In the genomic region with DNA sequence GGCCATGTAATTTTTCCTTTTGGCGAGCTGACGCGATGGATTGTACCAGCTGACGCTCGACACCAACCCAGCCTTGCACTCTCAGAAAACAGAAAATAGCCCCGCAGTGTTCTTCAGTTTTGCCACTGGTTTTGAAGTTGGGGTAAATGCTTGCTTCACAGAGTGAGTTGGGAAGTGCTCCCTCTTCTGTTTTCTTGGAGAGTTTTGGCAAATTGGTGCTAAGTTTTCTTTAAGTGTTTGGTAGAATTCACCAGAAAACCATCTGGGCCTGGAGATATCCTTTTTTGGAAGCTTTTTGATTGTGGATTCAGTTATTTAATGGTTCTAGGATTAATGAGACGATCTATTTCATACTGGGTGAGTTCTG, we compare ENCODE assay signal across 15 cellular contexts.
DNase-seq lines count a peak whose midpoint lies in the region; ATAC-seq and TF ChIP-seq lines count a peak whose summit lies in the region.
"Had no signal": no experiment of that assay in that cellular context is flagged by ENCODE, and none has a peak within 500 bp of the region (broad histone marks: within the 10 kb centered on the region; RNA-seq: fewer than 3 reads in every experiment).

No MANE protein-coding gene starts in this region.

- DNase-seq in AG08395 (ENCODE audit: low spot score) (peak; percentile 66), NB4 (ENCODE audit: low read depth) (peak; percentile 77), fibroblast of villous mesenchyme (ENCODE audit: low read depth) (no peak), WERI-Rb-1 (no peak), NOMO-1 (lab: John Stamatoyannopoulos, UW; ENCODE audit: unreplicated experiment in 2 of 2) (no peak)
- DNase-seq in CD4-positive, CD25-positive, alpha-beta regulatory T cell, result no peak
- no peak for DNase-seq in stimulated activated CD4-positive, alpha-beta T cell treated with anti-CD3 and anti-CD28 coated beads, Interleukin-12 subunit alpha, Interleukin-12 subunit beta, amount 100 ng/mL, for 4 hours
- DNase-seq: GF-D8, glutamatergic neuron, islet precursor cell, NCI-H1930, NCI-H526 had no signal

- peaks cover 25% of the 10 kb centered on the region for H3K36me3 ChIP-seq in CD4-positive, CD25-positive, alpha-beta regulatory T cell (ENCODE audit: control insufficient read depth, insufficient read depth, low read length)
- no peaks in the 10 kb centered on the region for H3K36me3 ChIP-seq in WERI-Rb-1

- H3K27ac ChIP-seq in CD4-positive, CD25-positive, alpha-beta regulatory T cell (ENCODE audit: insufficient read depth, low read length, poor library complexity, severe bottlenecking), result no peak overlapping the region
- H3K27ac ChIP-seq in WERI-Rb-1, result no peak overlapping the region

- H3K9me3 Mint-ChIP-seq in CD4-positive, CD25-positive, alpha-beta regulatory T cell, result no peaks in the 10 kb centered on the region
- H3K9me3 Mint-ChIP-seq: central memory CD8-positive, alpha-beta T cell had no signal

- H3K27me3 ChIP-seq in CD4-positive, CD25-positive, alpha-beta regulatory T cell (ENCODE audit: control insufficient read depth, insufficient read depth, low read length), result no peaks in the 10 kb centered on the region
- no peaks in the 10 kb centered on the region for H3K27me3 ChIP-seq in WERI-Rb-1 (ENCODE audit: insufficient read depth, low read depth, severe bottlenecking)

- no peaks in the 10 kb centered on the region for H3K27me3 Mint-ChIP-seq in CD4-positive, CD25-positive, alpha-beta regulatory T cell
- H3K27me3 Mint-ChIP-seq: central memory CD8-positive, alpha-beta T cell had no signal

- ATAC-seq in CD4-positive, CD25-positive, alpha-beta regulatory T cell (ENCODE audit: low read depth in 2 of 2), result no peak
- ATAC-seq in HG02588 (IDR thresholded peaks at IDR 0.05; ENCODE audit: unreplicated experiment), result no peak

- H3K4me1 ChIP-seq in CD4-positive, CD25-positive, alpha-beta regulatory T cell (ENCODE audit: control insufficient read depth, insufficient read depth, low read length, poor library complexity, severe bottlenecking), result peaks cover 93% of the 10 kb centered on the region

- H3K36me3 Mint-ChIP-seq in CD4-positive, CD25-positive, alpha-beta regulatory T cell, result peaks cover 22% of the 10 kb centered on the region

- peak overlapping the region; percentile 47 for H3K4me3 ChIP-seq in CD4-positive, CD25-positive, alpha-beta regulatory T cell (ENCODE audit: low read depth, low read length)
- peak overlapping the region; percentile 55 for H3K4me3 ChIP-seq in NB4 (ENCODE audit: low read depth, low read length)
- H3K4me3 ChIP-seq in fibroblast of villous mesenchyme (ENCODE audit: low read depth, low read length), result no peak overlapping the region
- H3K4me3 ChIP-seq in WERI-Rb-1 (ENCODE audit: low read depth, low read length), result no peak overlapping the region

- H3K27ac Mint-ChIP-seq in CD4-positive, CD25-positive, alpha-beta regulatory T cell, result peak overlapping the region; percentile 47 to 87 (median 84)
- H3K27ac Mint-ChIP-seq: mesothelial cell of epicardium had no signal

- TF ChIP-seq CTCF in NB4 (IDR thresholded peaks at IDR 0.05; ENCODE audit: low read depth, low read length) (peak; percentile 41), fibroblast of villous mesenchyme (IDR thresholded peaks at IDR 0.05; ENCODE audit: insufficient read depth, low read depth, low read length) (peak; percentile 29), WERI-Rb-1 (IDR thresholded peaks at IDR 0.05; ENCODE audit: low read depth, low read length) (no peak)

- H3K4me1 Mint-ChIP-seq in CD4-positive, CD25-positive, alpha-beta regulatory T cell, result peaks cover 33 to 84% (median 66%) of the 10 kb centered on the region in 4 donors

- TF ChIP-seq POLR2A in NB4 (IDR thresholded peaks at IDR 0.05; ENCODE audit: extremely low read depth, insufficient read length), result no peak

- H3K4me3 Mint-ChIP-seq in CD4-positive, CD25-positive, alpha-beta regulatory T cell, result peak overlapping the region in 2 of 4 donors; percentile 61 to 89
- H3K4me3 Mint-ChIP-seq: mesothelial cell of epicardium had no signal

- no peaks in the 10 kb centered on the region for H3K9me3 ChIP-seq in CD4-positive, CD25-positive, alpha-beta regulatory T cell (ENCODE audit: control insufficient read depth in 2 of 2, low read length in 2 of 2)
- no peaks in the 10 kb centered on the region for H3K9me3 ChIP-seq in WERI-Rb-1 (ENCODE audit: severe bottlenecking)

Comparison
In these comparisons a context has a peak if more than half of its experiments do, and no peak if none do; other contexts are left out.
1. DNase-seq: peak in AG08395 (single experiment) and NB4 (single experiment); none in CD4-positive, CD25-positive, alpha-beta regulatory T cell (0 of 3), fibroblast of villous mesenchyme (single experiment), stimulated activated CD4-positive, alpha-beta T cell treated with anti-CD3 and anti-CD28 coated beads, Interleukin-12 subunit alpha, Interleukin-12 subunit beta, amount 100 ng/mL, for 4 hours (single experiment), WERI-Rb-1 (single experiment) and NOMO-1 (0 of 2).
2. H3K4me3 ChIP-seq: peak in CD4-positive, CD25-positive, alpha-beta regulatory T cell (single experiment) and NB4 (single experiment); none in fibroblast of villous mesenchyme (single experiment) and WERI-Rb-1 (single experiment).